In the genomic region with DNA sequence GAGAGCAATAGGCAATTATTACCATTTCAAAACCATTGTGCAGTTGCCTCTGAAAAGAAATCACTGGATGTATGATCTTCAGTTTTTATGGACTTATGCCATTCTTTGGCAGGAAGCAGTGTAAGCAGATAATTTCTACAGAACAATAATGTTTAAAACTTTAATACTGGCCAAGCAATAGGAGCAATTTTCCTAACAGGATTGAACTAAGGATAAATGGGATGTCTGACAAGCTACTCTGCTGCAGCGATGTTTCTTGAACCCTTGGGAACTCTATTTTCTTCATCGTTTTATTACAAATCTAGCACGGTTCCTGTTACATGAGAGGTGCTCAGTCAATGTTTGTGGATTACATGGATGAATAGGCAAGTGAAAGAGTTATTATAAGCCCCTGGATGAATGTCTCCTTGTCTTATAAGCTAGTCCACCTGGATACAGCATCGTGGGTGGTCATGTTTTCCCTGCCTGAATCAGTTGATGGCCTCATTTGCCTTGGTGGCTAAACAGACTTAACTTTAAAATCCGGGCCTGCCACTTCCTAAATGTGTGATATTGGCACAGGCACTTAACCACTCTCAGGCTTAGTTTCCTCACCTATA, we compare ENCODE assay signal across 19 cellular contexts.
DNase-seq lines count a peak whose midpoint lies in the region; ATAC-seq and TF ChIP-seq lines count a peak whose summit lies in the region.
"Had no signal": no experiment of that assay in that cellular context is flagged by ENCODE, and none has a peak within 500 bp of the region (broad histone marks: within the 10 kb centered on the region; RNA-seq: fewer than 3 reads in every experiment).

No MANE protein-coding gene starts in this region.

- no peaks in the 10 kb centered on the region for H3K27me3 ChIP-seq in GM23338 (ENCODE audit: insufficient read depth)
- H3K27me3 ChIP-seq: neutrophil, sigmoid colon, transverse colon had no signal

- H3K79me2 ChIP-seq in GM23338 (replicated peaks; ENCODE audit: insufficient read depth) = no peaks in the 10 kb centered on the region

- H3K4me3 Mint-ChIP-seq in GM23338 = no peak overlapping the region
- H3K4me3 Mint-ChIP-seq: activated T-helper 1 cell treated with anti-CD3 and anti-CD28 coated beads, Interleukin-12 subunit alpha, Interleukin-12 subunit beta, Interleukin-2, Interleukin-4 antibody, amounts not matched to agents 30 ng/mL and 10 ng/mL and 1 ng/mL, durations not matched to agents 14 hours and 24 hours and 36 hours had no signal

- no peak overlapping the region for H3K27ac Mint-ChIP-seq in GM23338
- H3K27ac Mint-ChIP-seq: activated T-helper 1 cell treated with anti-CD3 and anti-CD28 coated beads, Interleukin-12 subunit alpha, Interleukin-12 subunit beta, Interleukin-2, Interleukin-4 antibody, amounts not matched to agents 30 ng/mL and 10 ng/mL and 1 ng/mL, durations not matched to agents 14 hours and 24 hours and 36 hours had no signal

- H3K4me3 ChIP-seq in GM23338 = no peak overlapping the region
- H3K4me3 ChIP-seq: sigmoid colon, transverse colon had no signal

- peak overlapping the region; percentile 92 for H2AFZ ChIP-seq in GM23338

- no peak for TF ChIP-seq CTCF in GM23338 (conservative IDR thresholded peaks at IDR 0.05; ENCODE audit: low read depth in 2 of 2)

- H3K9me2 ChIP-seq in GM23338 (ENCODE audit: insufficient read depth) = 0 out of 2 replicates have a peak, but pooled peaks cover 3% of the 10 kb centered on the region

- no peak overlapping the region for H3K4me2 ChIP-seq in GM23338

- H3F3A ChIP-seq in GM23338 (replicated peaks; ENCODE audit: low read depth) = no peaks in the 10 kb centered on the region

- H3K27me3 Mint-ChIP-seq in GM23338 (ENCODE audit: insufficient read depth, low read depth, poor library complexity) = peaks cover 1% of the 10 kb centered on the region

- no peak for DNase-seq in GM23338 (ENCODE audit: low spot score)
- peak; percentile 70 for DNase-seq in NCI-H2029 treated with DMSO at 0.1 percent for 48 hours (lab: John Stamatoyannopoulos, UW)
- DNase-seq in NCI-H748 (lab: John Stamatoyannopoulos, UW; ENCODE audit: unreplicated experiment) = peak; percentile 85
- peak; percentile 78 for DNase-seq in kidney tubule cell (ENCODE audit: low spot score)
- DNase-seq in NK-92 (lab: John Stamatoyannopoulos, UW; ENCODE audit: unreplicated experiment) = no peak
- DNase-seq in activated gamma-delta T cell (lab: John Stamatoyannopoulos, UW) = no peak
- DNase-seq: activated CD4-positive, alpha-beta T cell treated with anti-CD3 and anti-CD28 coated beads, Interleukin-2, amount 50 U/mL, for 4 hours; AML-193; cerebellar nuclear complex; foreskin melanocyte; OCI-M1; sigmoid colon; stimulated activated CD4-positive, alpha-beta T cell treated with anti-CD3 and anti-CD28 coated beads, Interleukin-4, amount 100 ng/mL, for 24 hours; transverse colon had no signal

- no peaks in the 10 kb centered on the region for H3K36me3 Mint-ChIP-seq in GM23338 (ENCODE audit: low read depth)

- ATAC-seq in GM23338 = no peak
- ATAC-seq in HG02981 (IDR thresholded peaks at IDR 0.05; ENCODE audit: unreplicated experiment) = no peak
- no peak for ATAC-seq in GM18502 (IDR thresholded peaks at IDR 0.05; ENCODE audit: poor library complexity, unreplicated experiment)
- ATAC-seq: SK-N-SH treated with all-trans-retinoic acid at 6 μM for 48 hours had no signal

- peaks cover 9% of the 10 kb centered on the region; the same call in 1 of the 2 replicates for H3K4me1 ChIP-seq in GM23338 (ENCODE audit: insufficient read depth)

- no peaks in the 10 kb centered on the region for H4K20me1 ChIP-seq in GM23338 (replicated peaks; ENCODE audit: insufficient read depth)

- H3K36me3 ChIP-seq in GM23338 (ENCODE audit: insufficient read depth) = no peaks in the 10 kb centered on the region
- H3K36me3 ChIP-seq: neutrophil, sigmoid colon, transverse colon had no signal

- no peak overlapping the region for H3K27ac ChIP-seq in GM23338 (ENCODE audit: low read depth)
- H3K27ac ChIP-seq: neutrophil, sigmoid colon had no signal

- no peaks in the 10 kb centered on the region for H3K9me3 Mint-ChIP-seq in GM23338

- H3K4me1 Mint-ChIP-seq in GM23338 = no peaks in the 10 kb centered on the region

TF ChIP-seq in GM23338, 12 proteins besides CTCF, POLR2A, EP300 and RAD21 (continues in another document):
- TF ChIP-seq, protein P1, sequence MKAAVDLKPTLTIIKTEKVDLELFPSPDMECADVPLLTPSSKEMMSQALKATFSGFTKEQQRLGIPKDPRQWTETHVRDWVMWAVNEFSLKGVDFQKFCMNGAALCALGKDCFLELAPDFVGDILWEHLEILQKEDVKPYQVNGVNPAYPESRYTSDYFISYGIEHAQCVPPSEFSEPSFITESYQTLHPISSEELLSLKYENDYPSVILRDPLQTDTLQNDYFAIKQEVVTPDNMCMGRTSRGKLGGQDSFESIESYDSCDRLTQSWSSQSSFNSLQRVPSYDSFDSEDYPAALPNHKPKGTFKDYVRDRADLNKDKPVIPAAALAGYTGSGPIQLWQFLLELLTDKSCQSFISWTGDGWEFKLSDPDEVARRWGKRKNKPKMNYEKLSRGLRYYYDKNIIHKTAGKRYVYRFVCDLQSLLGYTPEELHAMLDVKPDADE (IDR thresholded peaks at IDR 0.05) = no peak
- TF ChIP-seq STAT1 (IDR thresholded peaks at IDR 0.05; ENCODE audit: unreplicated experiment) = no peak
- no peak for TF ChIP-seq ZNF331 (CRISPR knock-in tag; IDR thresholded peaks at IDR 0.05; ENCODE audit: low read depth)
- no peak for TF ChIP-seq JUNB (IDR thresholded peaks at IDR 0.05; ENCODE audit: unreplicated experiment)
- no peak for TF ChIP-seq POLR2AphosphoS5 (IDR thresholded peaks at IDR 0.05; ENCODE audit: low read depth)
- no peak for TF ChIP-seq NANOG (IDR thresholded peaks at IDR 0.05; ENCODE audit: borderline replicate concordance)
- TF ChIP-seq CREB1 (CRISPR knock-in tag; IDR thresholded peaks at IDR 0.05; ENCODE audit: low read depth) = no peak
- TF ChIP-seq EZH2 (IDR thresholded peaks at IDR 0.05; ENCODE audit: low read depth, unreplicated experiment) = no peak
- TF ChIP-seq ZNF114 (CRISPR knock-in tag; IDR thresholded peaks at IDR 0.05) = no peak
- TF ChIP-seq, protein P2, sequence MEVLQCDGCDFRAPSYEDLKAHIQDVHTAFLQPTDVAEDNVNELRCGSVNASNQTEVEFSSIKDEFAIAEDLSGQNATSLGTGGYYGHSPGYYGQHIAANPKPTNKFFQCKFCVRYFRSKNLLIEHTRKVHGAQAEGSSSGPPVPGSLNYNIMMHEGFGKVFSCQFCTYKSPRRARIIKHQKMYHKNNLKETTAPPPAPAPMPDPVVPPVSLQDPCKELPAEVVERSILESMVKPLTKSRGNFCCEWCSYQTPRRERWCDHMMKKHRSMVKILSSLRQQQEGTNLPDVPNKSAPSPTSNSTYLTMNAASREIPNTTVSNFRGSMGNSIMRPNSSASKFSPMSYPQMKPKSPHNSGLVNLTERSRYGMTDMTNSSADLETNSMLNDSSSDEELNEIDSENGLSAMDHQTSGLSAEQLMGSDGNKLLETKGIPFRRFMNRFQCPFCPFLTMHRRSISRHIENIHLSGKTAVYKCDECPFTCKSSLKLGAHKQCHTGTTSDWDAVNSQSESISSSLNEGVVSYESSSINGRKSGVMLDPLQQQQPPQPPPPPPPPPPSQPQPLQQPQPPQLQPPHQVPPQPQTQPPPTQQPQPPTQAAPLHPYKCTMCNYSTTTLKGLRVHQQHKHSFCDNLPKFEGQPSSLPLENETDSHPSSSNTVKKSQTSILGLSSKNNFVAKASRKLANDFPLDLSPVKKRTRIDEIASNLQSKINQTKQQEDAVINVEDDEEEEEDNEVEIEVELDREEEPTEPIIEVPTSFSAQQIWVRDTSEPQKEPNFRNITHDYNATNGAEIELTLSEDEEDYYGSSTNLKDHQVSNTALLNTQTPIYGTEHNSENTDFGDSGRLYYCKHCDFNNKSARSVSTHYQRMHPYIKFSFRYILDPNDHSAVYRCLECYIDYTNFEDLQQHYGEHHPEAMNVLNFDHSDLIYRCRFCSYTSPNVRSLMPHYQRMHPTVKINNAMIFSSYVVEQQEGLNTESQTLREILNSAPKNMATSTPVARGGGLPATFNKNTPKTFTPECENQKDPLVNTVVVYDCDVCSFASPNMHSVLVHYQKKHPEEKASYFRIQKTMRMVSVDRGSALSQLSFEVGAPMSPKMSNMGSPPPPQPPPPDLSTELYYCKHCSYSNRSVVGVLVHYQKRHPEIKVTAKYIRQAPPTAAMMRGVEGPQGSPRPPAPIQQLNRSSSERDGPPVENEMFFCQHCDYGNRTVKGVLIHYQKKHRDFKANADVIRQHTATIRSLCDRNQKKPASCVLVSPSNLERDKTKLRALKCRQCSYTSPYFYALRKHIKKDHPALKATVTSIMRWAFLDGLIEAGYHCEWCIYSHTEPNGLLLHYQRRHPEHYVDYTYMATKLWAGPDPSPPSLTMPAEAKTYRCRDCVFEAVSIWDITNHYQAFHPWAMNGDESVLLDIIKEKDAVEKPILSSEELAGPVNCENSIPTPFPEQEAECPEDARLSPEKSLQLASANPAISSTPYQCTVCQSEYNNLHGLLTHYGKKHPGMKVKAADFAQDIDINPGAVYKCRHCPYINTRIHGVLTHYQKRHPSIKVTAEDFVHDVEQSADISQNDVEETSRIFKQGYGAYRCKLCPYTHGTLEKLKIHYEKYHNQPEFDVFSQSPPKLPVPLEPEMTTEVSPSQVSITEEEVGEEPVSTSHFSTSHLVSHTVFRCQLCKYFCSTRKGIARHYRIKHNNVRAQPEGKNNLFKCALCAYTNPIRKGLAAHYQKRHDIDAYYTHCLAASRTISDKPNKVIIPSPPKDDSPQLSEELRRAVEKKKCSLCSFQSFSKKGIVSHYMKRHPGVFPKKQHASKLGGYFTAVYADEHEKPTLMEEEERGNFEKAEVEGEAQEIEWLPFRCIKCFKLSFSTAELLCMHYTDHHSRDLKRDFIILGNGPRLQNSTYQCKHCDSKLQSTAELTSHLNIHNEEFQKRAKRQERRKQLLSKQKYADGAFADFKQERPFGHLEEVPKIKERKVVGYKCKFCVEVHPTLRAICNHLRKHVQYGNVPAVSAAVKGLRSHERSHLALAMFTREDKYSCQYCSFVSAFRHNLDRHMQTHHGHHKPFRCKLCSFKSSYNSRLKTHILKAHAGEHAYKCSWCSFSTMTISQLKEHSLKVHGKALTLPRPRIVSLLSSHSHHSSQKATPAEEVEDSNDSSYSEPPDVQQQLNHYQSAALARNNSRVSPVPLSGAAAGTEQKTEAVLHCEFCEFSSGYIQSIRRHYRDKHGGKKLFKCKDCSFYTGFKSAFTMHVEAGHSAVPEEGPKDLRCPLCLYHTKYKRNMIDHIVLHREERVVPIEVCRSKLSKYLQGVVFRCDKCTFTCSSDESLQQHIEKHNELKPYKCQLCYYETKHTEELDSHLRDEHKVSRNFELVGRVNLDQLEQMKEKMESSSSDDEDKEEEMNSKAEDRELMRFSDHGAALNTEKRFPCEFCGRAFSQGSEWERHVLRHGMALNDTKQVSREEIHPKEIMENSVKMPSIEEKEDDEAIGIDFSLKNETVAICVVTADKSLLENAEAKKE (CRISPR knock-in tag; IDR thresholded peaks at IDR 0.05) = no peak
- TF ChIP-seq EZH2phosphoT487 (IDR thresholded peaks at IDR 0.05; ENCODE audit: unreplicated experiment) = no peak

Comparison
In these comparisons a context has a peak if more than half of its experiments do, and no peak if none do; other contexts are left out.
1. DNase-seq: peak in NCI-H2029 treated with DMSO at 0.1 percent for 48 hours (single experiment), NCI-H748 (single experiment) and kidney tubule cell (single experiment); none in GM23338 (single experiment), NK-92 (single experiment) and activated gamma-delta T cell (single experiment).